ENCODE assay signal across 8 cellular contexts in the genomic region with DNA sequence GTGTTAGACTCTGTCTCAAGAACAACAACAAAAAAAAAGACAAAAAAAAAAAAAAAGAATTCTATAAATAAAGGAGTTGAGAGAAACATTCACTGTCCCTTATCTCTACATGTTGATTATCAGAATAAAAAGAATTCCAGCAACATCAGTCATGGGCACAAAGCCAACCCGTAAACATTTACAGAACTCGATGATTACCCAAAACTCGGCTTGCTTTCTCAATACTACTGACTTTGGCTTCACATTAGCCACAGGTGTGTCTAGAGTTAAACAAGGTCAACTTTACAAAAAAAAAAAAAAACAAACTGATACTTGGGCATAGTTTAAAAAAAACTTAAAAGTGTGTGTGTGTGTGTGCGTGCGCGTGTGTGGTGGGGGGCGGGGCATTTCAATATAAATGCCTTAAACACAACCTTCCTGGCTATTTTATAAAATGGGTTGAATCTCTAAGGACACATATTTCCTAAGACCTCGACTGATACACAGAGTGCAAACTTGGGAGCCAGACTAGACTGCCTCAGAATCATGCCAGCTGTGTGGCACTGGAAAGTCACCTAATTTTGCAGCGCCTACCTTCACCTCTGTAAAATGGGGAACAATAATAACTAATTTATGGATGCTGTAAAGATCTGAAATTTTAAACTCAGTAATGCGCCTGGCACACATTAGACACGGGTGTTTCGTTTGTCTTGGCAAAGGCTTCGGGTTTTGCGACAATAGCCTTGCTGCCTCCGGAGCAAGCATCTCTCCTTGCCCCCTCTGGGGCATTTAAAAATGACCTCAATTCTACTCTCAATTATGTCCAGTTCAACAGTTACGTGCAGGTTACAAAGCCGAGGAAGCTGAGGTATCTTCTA. TPM values are rescaled to one million over a fixed set of nuclear protein-coding genes. Genes with fewer than 3 reads are reported as not detected.
A peak's percentile ranks its signal among the peaks of the same experiment; 100 is the strongest.
DNase-seq lines count a peak whose midpoint lies in the region; ATAC-seq and TF ChIP-seq lines count a peak whose summit lies in the region.

No MANE protein-coding gene starts in this region.

- H3K27me3 Mint-ChIP-seq in Caco-2 (ENCODE audit: insufficient read depth, unreplicated experiment): no peaks in the 10 kb centered on the region

- H4K20me1 ChIP-seq in SU-DHL-6 (ENCODE audit: low read depth, low read length): no peaks in the 10 kb centered on the region

- POLR2A ChIA-PET in Caco-2 (lab: Charles Lee): interaction anchor here (0.6 to 1.4 kb wide), 8 partner anchors 8 to 306 kb away, joined by 3 to 20 read pairs (median 4); a partner anchor contains a TSS

- intact Hi-C loops in Caco-2 (cut with micrococcal nuclease; ENCODE audit: unreplicated experiment): loop anchor here (2.0 kb wide), 2 partner anchors 48 to 100 kb away; no protein-coding TSS in a partner anchor

- TSS peak; percentile 78 for BruUV-seq in Caco-2 (replicated peaks; lab: Mats Ljungman, UMichigan)

- H3K9me2 ChIP-seq in SU-DHL-6 (replicated peaks; ENCODE audit: insufficient read depth, low read length): no peaks in the 10 kb centered on the region

- H3K9me3 ChIP-seq in Caco-2 (no peaks in the 10 kb centered on the region), SU-DHL-6 (ENCODE audit: insufficient read depth, low read length) (no peaks in the 10 kb centered on the region), parathyroid adenoma (ENCODE audit: control insufficient read depth, low read length) (no peaks in the 10 kb centered on the region)

- no peaks in the 10 kb centered on the region for H3K27me3 ChIP-seq in Caco-2 (replicated peaks; ENCODE audit: control insufficient read depth, insufficient read depth, low read length)
- H3K27me3 ChIP-seq in SU-DHL-6 (ENCODE audit: low read length): no peaks in the 10 kb centered on the region
- H3K27me3 ChIP-seq in parathyroid adenoma (ENCODE audit: control insufficient read depth, insufficient read depth, low read length): no peaks in the 10 kb centered on the region

- TF ChIP-seq CTCF in Caco-2 (IDR thresholded peaks at IDR 0.05; ENCODE audit: insufficient read depth in 1 of 2, low read depth in 1 of 2, low read length in 1 of 2, severe bottlenecking in 1 of 2, unreplicated experiment in 1 of 2) (no peak), SU-DHL-6 (IDR thresholded peaks at IDR 0.05; ENCODE audit: insufficient read depth, low read length, poor library complexity, severe bottlenecking) (no peak), parathyroid adenoma (IDR thresholded peaks at IDR 0.05) (no peak)

- CTCF ChIA-PET in Caco-2 (lab: Charles Lee): interaction anchor here (0.5 to 1.2 kb wide), 8 partner anchors 16 to 1395 kb away, joined by 3 to 8 read pairs (median 6); a partner anchor contains a TSS

- peak overlapping the region; percentile 83 for H3K4me3 Mint-ChIP-seq in Caco-2 (ENCODE audit: unreplicated experiment)

- ATAC-seq in GM19043 (IDR thresholded peaks at IDR 0.05; ENCODE audit: low read depth, unreplicated experiment) (peak; percentile 13), HG03139 (IDR thresholded peaks at IDR 0.05; ENCODE audit: unreplicated experiment) (peak; percentile 18), esophagus mucosa (no peak)

- H3K4me1 ChIP-seq in Caco-2 (peaks cover 27% of the 10 kb centered on the region; the same call in 1 of the 2 replicates), parathyroid adenoma (no peaks in the 10 kb centered on the region)

- H3K79me2 ChIP-seq in SU-DHL-6 (ENCODE audit: insufficient read depth, low read length): peaks cover 11% of the 10 kb centered on the region; the same call in 1 of the 2 replicates
- H3K79me2 ChIP-seq in parathyroid adenoma: no peaks in the 10 kb centered on the region

- H3F3A ChIP-seq in SU-DHL-6 (ENCODE audit: insufficient read depth): peaks cover 14% of the 10 kb centered on the region; the same call in 1 of the 2 replicates

- H3K36me3 ChIP-seq in Caco-2 (ENCODE audit: control insufficient read depth, insufficient read depth, low read length) (peaks cover 4% of the 10 kb centered on the region), SU-DHL-6 (ENCODE audit: low read length) (no peaks in the 10 kb centered on the region), parathyroid adenoma (ENCODE audit: control insufficient read depth, insufficient read depth, low read length) (no peaks in the 10 kb centered on the region)

- H3K27ac ChIP-seq in SU-DHL-6 (ENCODE audit: low read depth, low read length) (0 out of 2 replicates have a peak overlapping the region, but pooled peaks have one; percentile 23), parathyroid adenoma (peak overlapping the region; percentile 47)

- H2AFZ ChIP-seq in SU-DHL-6 (ENCODE audit: low read depth, low read length, severe bottlenecking): peak overlapping the region; percentile 78
- peak overlapping the region; percentile 93 for H2AFZ ChIP-seq in parathyroid adenoma

- H3K9me3 Mint-ChIP-seq in Caco-2 (ENCODE audit: unreplicated experiment): no peaks in the 10 kb centered on the region

- DNase-seq in Caco-2: peak in 1 of 2 experiments; percentile 45
- DNase-seq in fibroblast of peridontal ligament (ENCODE audit: extremely low read depth): peak; percentile 68
- no peak for DNase-seq in NCI-H345 (lab: John Stamatoyannopoulos, UW)

- peaks cover 28% of the 10 kb centered on the region for H3K4me1 Mint-ChIP-seq in Caco-2 (ENCODE audit: low read depth, unreplicated experiment)

- peak overlapping the region; percentile 79 for H3K27ac Mint-ChIP-seq in Caco-2 (ENCODE audit: unreplicated experiment)

- peak overlapping the region; percentile 67 for H3K4me3 ChIP-seq in Caco-2 (ENCODE audit: low read depth, low read length)
- H3K4me3 ChIP-seq in SU-DHL-6 (ENCODE audit: insufficient read depth, low read length, poor library complexity, severe bottlenecking): peak overlapping the region; percentile 71
- peak overlapping the region; percentile 65 for H3K4me3 ChIP-seq in parathyroid adenoma (ENCODE audit: low read depth, low read length)

- H3K36me3 Mint-ChIP-seq in Caco-2 (ENCODE audit: insufficient read depth, unreplicated experiment): peaks cover 51% of the 10 kb centered on the region

- peak overlapping the region; percentile 84 for H3K4me2 ChIP-seq in SU-DHL-6 (ENCODE audit: low read depth, low read length, poor library complexity, severe bottlenecking)
- H3K4me2 ChIP-seq in parathyroid adenoma (ENCODE audit: low read length): peak overlapping the region; percentile 60

- H3K9ac ChIP-seq in SU-DHL-6 (ENCODE audit: low read length) (peak overlapping the region; percentile 67), parathyroid adenoma (no peak overlapping the region)

RNA-seq across cellular contexts. Expression of a gene that starts 0.9 kb away (rescaled TPM):
- 105 and 114 TPM in 2 replicates for total RNA-seq in Caco-2 (2022)
- total RNA-seq in esophagus mucosa: 81.5 TPM
